Comparison of ENCODE assay signal across 24 cellular contexts in the genomic region with DNA sequence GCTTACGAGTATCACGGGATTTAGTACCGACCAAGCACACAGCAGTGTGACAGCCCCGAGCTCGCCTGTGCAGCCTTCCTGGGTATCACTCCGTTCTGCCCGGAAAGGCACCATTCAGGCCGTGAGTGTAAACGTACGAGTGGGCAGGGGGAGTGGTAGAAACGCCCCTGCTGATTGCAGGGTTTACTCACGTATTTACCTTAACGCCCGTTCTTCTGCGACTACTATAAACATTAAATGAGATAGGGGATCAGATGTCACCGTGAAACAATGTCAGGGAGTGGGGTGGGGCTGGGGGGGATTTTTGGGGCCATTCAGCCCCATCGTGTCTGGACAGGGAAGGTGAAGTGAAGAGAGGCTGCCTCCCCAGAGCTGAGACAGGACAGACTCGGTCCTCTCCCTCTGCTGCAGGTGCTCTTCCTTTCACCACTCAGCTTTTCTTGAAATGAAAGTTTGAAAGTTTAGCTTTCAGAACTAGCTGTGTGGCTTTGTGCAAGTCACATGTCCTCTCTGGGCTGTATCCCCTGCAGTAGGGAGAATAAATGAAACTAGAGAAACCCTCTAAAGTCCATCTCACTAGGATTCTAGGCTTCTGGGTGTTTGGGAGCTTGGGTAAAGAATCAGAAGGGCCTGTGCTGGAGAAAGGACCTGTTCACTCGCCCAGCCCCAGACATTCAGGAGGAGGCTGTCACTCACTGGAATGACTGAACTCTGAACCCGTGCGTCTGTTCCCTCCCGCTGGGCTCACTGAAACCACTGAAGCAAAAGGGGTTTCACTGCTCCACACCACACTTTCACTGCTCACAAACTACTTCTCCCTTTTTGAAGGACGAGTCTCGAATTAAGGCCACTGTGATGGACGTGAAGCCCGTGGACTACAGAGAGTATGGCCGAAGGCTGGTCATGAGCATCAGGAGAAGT.
DNase-seq lines count a peak whose midpoint lies in the region; ATAC-seq and TF ChIP-seq lines count a peak whose summit lies in the region.
"Had no signal": no experiment of that assay in that cellular context is flagged by ENCODE, and none has a peak within 500 bp of the region (broad histone marks: within the 10 kb centered on the region; RNA-seq: fewer than 3 reads in every experiment).

No MANE protein-coding gene starts in this region.

- H3K27ac Mint-ChIP-seq in stimulated activated memory B cell treated with anti-CD40 and anti-IgM and Interleukin-4, amounts not matched to agents 10 μg/mL and 1 μg/mL and 100 μg/mL, for 72 hours = peak overlapping the region; percentile 35
- H3K27ac Mint-ChIP-seq: activated naive CD8-positive, alpha-beta T cell treated with anti-CD3 and anti-CD28 coated beads for 36 hours; activated T-helper 2 cell treated with anti-CD3 and anti-CD28 coated beads, Interferon-gamma antibody, Interleukin-2, Interleukin-4, amounts not matched to agents 10 μg/mL and 5 μg/mL and 100 μg/mL, durations not matched to agents 14 hours and 24 hours and 36 hours; CD4-positive, CD25-positive, alpha-beta regulatory T cell; progenitor cell of endocrine pancreas; T-helper 2 cell treated with Interferon-gamma antibody and Interleukin-4, amounts not matched to agents 5 μg/mL and 100 μg/mL, for 36 hours; WTC11 had no signal

- ATAC-seq in GM19397 (IDR thresholded peaks at IDR 0.05; ENCODE audit: unreplicated experiment) (peak; percentile 52), HG02623 (IDR thresholded peaks at IDR 0.05; ENCODE audit: unreplicated experiment) (no peak)
- ATAC-seq in stimulated activated memory B cell treated with anti-CD40 and anti-IgM and Interleukin-4, amounts not matched to agents 10 μg/mL and 1 μg/mL and 100 μg/mL, for 72 hours = peak; percentile 84
- ATAC-seq: Right ventricle myocardium inferior, WTC11 had no signal

- no peak for TF ChIP-seq CTCF in GM13977 (IDR thresholded peaks at IDR 0.05; ENCODE audit: extremely low read depth, insufficient read depth, missing control alignments)

- in situ Hi-C loops in GM13977 (cut with MboI; ENCODE audit: low pct_unique_long_range_greater_than_20kb, low sequenced_read_pairs, unreplicated experiment) = no loop called here

- H3K4me3 Mint-ChIP-seq in stimulated activated memory B cell treated with anti-CD40 and anti-IgM and Interleukin-4, amounts not matched to agents 10 μg/mL and 1 μg/mL and 100 μg/mL, for 72 hours = no peak overlapping the region
- H3K4me3 Mint-ChIP-seq: activated naive CD8-positive, alpha-beta T cell treated with anti-CD3 and anti-CD28 coated beads for 36 hours; CD4-positive, CD25-positive, alpha-beta regulatory T cell; nephron; T-helper 2 cell treated with Interferon-gamma antibody and Interleukin-4, amounts not matched to agents 5 μg/mL and 100 μg/mL, for 36 hours; WTC11 had no signal

- peaks cover 11% of the 10 kb centered on the region for H3K4me1 Mint-ChIP-seq in stimulated activated memory B cell treated with anti-CD40 and anti-IgM and Interleukin-4, amounts not matched to agents 10 μg/mL and 1 μg/mL and 100 μg/mL, for 72 hours
- H3K4me1 Mint-ChIP-seq: activated naive CD8-positive, alpha-beta T cell treated with anti-CD3 and anti-CD28 coated beads for 36 hours; CD4-positive, CD25-positive, alpha-beta regulatory T cell; nephron; WTC11 had no signal

- no peaks in the 10 kb centered on the region for H3K9me3 Mint-ChIP-seq in stimulated activated memory B cell treated with anti-CD40 and anti-IgM and Interleukin-4, amounts not matched to agents 10 μg/mL and 1 μg/mL and 100 μg/mL, for 72 hours
- H3K9me3 Mint-ChIP-seq: activated naive CD8-positive, alpha-beta T cell treated with anti-CD3 and anti-CD28 coated beads for 36 hours; activated T-helper 2 cell treated with anti-CD3 and anti-CD28 coated beads, Interferon-gamma antibody, Interleukin-2, Interleukin-4, amounts not matched to agents 10 μg/mL and 5 μg/mL and 100 μg/mL, durations not matched to agents 14 hours and 24 hours and 36 hours; CD4-positive, CD25-positive, alpha-beta regulatory T cell; nephron; T-helper 2 cell treated with Interferon-gamma antibody and Interleukin-4, amounts not matched to agents 5 μg/mL and 100 μg/mL, for 36 hours; WTC11 had no signal

- DNase-seq in GM13977 (ENCODE audit: low spot score) (peak; percentile 68), MV-4-11 (lab: John Stamatoyannopoulos, UW) (peak; percentile 21), KG1 (lab: John Stamatoyannopoulos, UW) (no peak), HCEC 1CT (no peak)
- DNase-seq: activated CD4-positive, alpha-beta T cell treated with anti-CD3 and anti-CD28 coated beads, Interleukin-2, amount 50 U/mL, for 4 hours; activated naive CD8-positive, alpha-beta T cell treated with anti-CD3 and anti-CD28 coated beads for 36 hours; CD4-positive, CD25-positive, alpha-beta regulatory T cell; glutamatergic neuron; GOT3; kidney; NCI-H1105; NCI-H1930; NCI-H345; sigmoid colon; stomach had no signal

- peaks cover 60% of the 10 kb centered on the region for H3K36me3 Mint-ChIP-seq in stimulated activated memory B cell treated with anti-CD40 and anti-IgM and Interleukin-4, amounts not matched to agents 10 μg/mL and 1 μg/mL and 100 μg/mL, for 72 hours

- no peaks in the 10 kb centered on the region for H3K27me3 Mint-ChIP-seq in stimulated activated memory B cell treated with anti-CD40 and anti-IgM and Interleukin-4, amounts not matched to agents 10 μg/mL and 1 μg/mL and 100 μg/mL, for 72 hours
- H3K27me3 Mint-ChIP-seq: activated naive CD8-positive, alpha-beta T cell treated with anti-CD3 and anti-CD28 coated beads for 36 hours; CD4-positive, CD25-positive, alpha-beta regulatory T cell; progenitor cell of endocrine pancreas had no signal

Comparison
In these comparisons a context has a peak if more than half of its experiments do, and no peak if none do; other contexts are left out.
1. DNase-seq: peak in GM13977 (single experiment) and MV-4-11 (single experiment); none in KG1 (single experiment) and HCEC 1CT (single experiment).